ENCODE assay signal across 8 cellular contexts in genomic region chr11:44911031-44911814, GRCh38. TPM values are rescaled to one million over a fixed set of nuclear protein-coding genes. Genes with fewer than 3 reads are reported as not detected.
DNase-seq lines count a peak whose midpoint lies in the region; ATAC-seq, FAIRE-seq and TF ChIP-seq lines count a peak whose summit lies in the region.

No MANE protein-coding gene starts in this region.

- CTCF ChIA-PET in endothelial cell of umbilical vein (lab: Charles Lee) = interaction anchor here (0.5 to 2.7 kb wide), 65 partner anchors 9 to 662 kb away, joined by 3 to 187 read pairs (median 6); partner anchors contain the start of gene TSPAN18

- peaks cover 10% of the 10 kb centered on the region for H3K4me1 Mint-ChIP-seq in mesothelial cell of epicardium

- no peaks in the 10 kb centered on the region for H3K27me3 ChIP-seq in endothelial cell of umbilical vein (ENCODE audit: control insufficient read depth in 2 of 2, insufficient read depth in 2 of 2, low read length in 2 of 2)

- H3K27ac Mint-ChIP-seq in mesothelial cell of epicardium = no peak overlapping the region

- BruUV-seq in endothelial cell of umbilical vein (replicated peaks; lab: Mats Ljungman, UMichigan) = no TSS peak

- H3K36me3 Mint-ChIP-seq in mesothelial cell of epicardium = no peaks in the 10 kb centered on the region

- TF ChIP-seq POLR2A in endothelial cell of umbilical vein (IDR thresholded peaks at IDR 0.05; ENCODE audit: low read depth, low read length) = no peak

- no peak overlapping the region for H3K27ac ChIP-seq in endothelial cell of umbilical vein (ENCODE audit: insufficient read depth, low read depth, low read length)

- no peaks in the 10 kb centered on the region for H3K27me3 Mint-ChIP-seq in mesothelial cell of epicardium (ENCODE audit: low read depth)

- no peaks in the 10 kb centered on the region for H3K79me2 ChIP-seq in endothelial cell of umbilical vein (ENCODE audit: control insufficient read depth, insufficient read depth, low read length)

- H3K36me3 ChIP-seq in endothelial cell of umbilical vein (ENCODE audit: control insufficient read depth in 2 of 2, extremely low read depth in 1 of 2, insufficient read depth in 2 of 2, low read length in 2 of 2) = peaks cover 0 to 10% of the 10 kb centered on the region in 2 experiments

- DNase-seq in HTR-8/SVneo (ENCODE audit: insufficient read length, low spot score) (peak; percentile 78), NOMO-1 (lab: John Stamatoyannopoulos, UW; ENCODE audit: unreplicated experiment in 2 of 2) (peak; percentile 56 to 74), endothelial cell of umbilical vein (ENCODE audit: low read depth, low spot score) (peak; percentile 80), mesothelial cell of epicardium (ENCODE audit: low spot score in 2 of 2, unreplicated experiment in 2 of 2) (peak; percentile 82 to 93)
- peak; percentile 69 to 71 for DNase-seq in activated CD8-positive, alpha-beta memory T cell treated with anti-CD3 and anti-CD28 coated beads for 4 hours (ENCODE audit: low read depth in 2 of 2)
- peak; percentile 71 to 73 for DNase-seq in stimulated activated CD8-positive, alpha-beta memory T cell treated with anti-CD3 and anti-CD28 coated beads, Interleukin-2, amount 100 ng/mL, for 1 hour (ENCODE audit: low read depth in 2 of 2)

- intact Hi-C loops in endothelial cell of umbilical vein (cut with micrococcal nuclease) = loop anchor here (1.0 to 2.0 kb wide), 3 partner anchors 183 to 354 kb away; no protein-coding TSS in a partner anchor

- no peak for ATAC-seq in HG02884 (IDR thresholded peaks at IDR 0.05; ENCODE audit: unreplicated experiment)

- no peak overlapping the region for H3K9ac ChIP-seq in endothelial cell of umbilical vein (replicated peaks; ENCODE audit: extremely low read depth, insufficient read depth, low read length)

- dilution Hi-C loops in endothelial cell of umbilical vein (cut with MboI; ENCODE audit: extremely low pct_ligation_motif_present, low sequenced_read_pairs) = no loop called here

- H3K9me3 ChIP-seq in endothelial cell of umbilical vein (replicated peaks; ENCODE audit: control insufficient read depth, insufficient read depth, low read length) = no peaks in the 10 kb centered on the region

- H3K4me3 Mint-ChIP-seq in mesothelial cell of epicardium = peak overlapping the region; percentile 54

- peaks cover 2% of the 10 kb centered on the region for H3K4me1 ChIP-seq in endothelial cell of umbilical vein (ENCODE audit: control insufficient read depth, extremely low read depth, insufficient read depth, low read length)

- H4K20me1 ChIP-seq in endothelial cell of umbilical vein (replicated peaks; ENCODE audit: control insufficient read depth, extremely low read depth, insufficient read depth, low read length) = no peaks in the 10 kb centered on the region

- no peak overlapping the region for H3K4me2 ChIP-seq in endothelial cell of umbilical vein (ENCODE audit: insufficient read depth, low read length)

- H3K9me3 Mint-ChIP-seq in mesothelial cell of epicardium = no peaks in the 10 kb centered on the region

- peak; percentile 76 for TF ChIP-seq CTCF in GM12873 (IDR thresholded peaks at IDR 0.05; ENCODE audit: insufficient read depth, low read depth, low read length, missing control alignments)
- peak; percentile 73 to 88 for TF ChIP-seq CTCF in endothelial cell of umbilical vein (IDR thresholded peaks at IDR 0.05; ENCODE audit: extremely low read depth in 1 of 2, insufficient read depth in 1 of 2, low read depth in 1 of 2, low read length in 2 of 2)
- TF ChIP-seq CTCF in mesothelial cell of epicardium (IDR thresholded peaks at IDR 0.05; ENCODE audit: unreplicated experiment) = peak; percentile 99

- POLR2A ChIA-PET in endothelial cell of umbilical vein (lab: Charles Lee) = no interaction called here

- H3K9me1 ChIP-seq in endothelial cell of umbilical vein (replicated peaks; ENCODE audit: control insufficient read depth, extremely low read depth, insufficient read depth, low read length) = no peaks in the 10 kb centered on the region

- H3K4me3 ChIP-seq in endothelial cell of umbilical vein (replicated peaks in 1 of 3; ENCODE audit: insufficient read depth in 1 of 3, low read depth in 1 of 3, low read length in 3 of 3) = no peak overlapping the region

- H2AFZ ChIP-seq in endothelial cell of umbilical vein (ENCODE audit: low read depth, low read length) = peak overlapping the region; percentile 1

- no peak for FAIRE-seq in HTR-8/SVneo (lab: Jason Lieb, UNC)
- peak; percentile 87 for FAIRE-seq in endothelial cell of umbilical vein (lab: Jason Lieb, UNC)

TF ChIP-seq in endothelial cell of umbilical vein, 7 proteins besides CTCF, POLR2A, EP300 and RAD21:
- TF ChIP-seq POLR2AphosphoS5 (IDR thresholded peaks at IDR 0.05; ENCODE audit: insufficient read depth, low read depth, low read length) = no peak
- no peak for TF ChIP-seq GATA2 (IDR thresholded peaks at IDR 0.05; ENCODE audit: insufficient read depth, insufficient read length, low read depth, low read length)
- TF ChIP-seq FOS (IDR thresholded peaks at IDR 0.05; ENCODE audit: borderline replicate concordance, insufficient read depth, low read length) = no peak
- no peak for TF ChIP-seq EZH2 (IDR thresholded peaks at IDR 0.05; ENCODE audit: borderline replicate concordance, low read depth, low read length, severe bottlenecking)
- TF ChIP-seq JUN (IDR thresholded peaks at IDR 0.05; ENCODE audit: borderline replicate concordance, insufficient read depth, insufficient read length, low read depth) = no peak
- TF ChIP-seq MAX (IDR thresholded peaks at IDR 0.05; ENCODE audit: insufficient read depth, insufficient read length) = no peak
- no peak for TF ChIP-seq MYC (IDR thresholded peaks at IDR 0.05; ENCODE audit: low read depth, low read length)

RNA-seq across cellular contexts. Expression of gene TP53I11, which starts 39.5 kb away (rescaled TPM):
- total RNA-seq in endothelial cell of umbilical vein (78.2 and 79.4 TPM in 2 replicates), mesothelial cell of epicardium (71.0 to 81.0 TPM (median 73.1 TPM) in 3 replicates)
- polyA plus RNA-seq in endothelial cell of umbilical vein = 29.6 and 31.5 TPM in 2 replicates
- 24.4 and 26.7 TPM in 2 replicates for polyA plus RNA-seq in endothelial cell of umbilical vein (2011; cell fraction: cytosol; rRNA removed)
- 46.0 and 57.6 TPM in 2 replicates for polyA plus RNA-seq in endothelial cell of umbilical vein (2011; cell fraction: nucleus; rRNA removed)
- polyA plus RNA-seq in endothelial cell of umbilical vein (2012) = 45.4 and 53.5 TPM in 2 replicates
- 41.5 and 42.9 TPM in 2 replicates for polyA minus RNA-seq in endothelial cell of umbilical vein
- polyA minus RNA-seq in endothelial cell of umbilical vein (2011; cell fraction: cytosol; rRNA and poly(A)+ RNA removed) = not detected
- 32.9 and 44.5 TPM in 2 replicates for polyA minus RNA-seq in endothelial cell of umbilical vein (2011; cell fraction: nucleus; rRNA and poly(A)+ RNA removed)
